8 cellular contexts compared by ENCODE assay signal in the genomic region with DNA sequence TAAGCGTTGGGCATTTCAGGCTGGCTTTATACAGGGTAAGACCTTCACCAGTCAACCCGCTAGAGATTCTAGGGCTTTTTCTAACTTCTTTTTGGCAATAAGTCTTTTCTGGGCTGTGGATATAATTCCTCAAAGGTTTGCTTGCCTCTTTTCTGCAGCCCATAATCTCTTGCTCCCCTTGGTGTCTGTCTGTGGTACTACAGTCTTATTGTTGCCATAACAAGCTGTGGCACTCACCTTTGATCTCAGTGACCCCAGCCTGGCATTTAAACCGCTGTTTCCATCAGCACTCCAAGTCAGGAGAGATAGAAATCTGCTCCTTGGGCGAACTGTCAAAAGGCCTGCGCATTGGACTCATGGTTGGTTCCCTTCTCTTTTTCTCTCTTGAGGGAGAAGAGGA. TPM values are rescaled to one million over a fixed set of nuclear protein-coding genes. Genes with fewer than 3 reads are reported as not detected.
DNase-seq lines count a peak whose midpoint lies in the region; ATAC-seq and TF ChIP-seq lines count a peak whose summit lies in the region.

No MANE protein-coding gene starts in this region.

- no peaks in the 10 kb centered on the region for H3K36me3 ChIP-seq in cardiac muscle cell

- H3K4me3 ChIP-seq in cardiac muscle cell: no peak overlapping the region

- intact Hi-C loops in Right ventricle myocardium inferior (cut with DNase I) (no loop called here), posterior cingulate gyrus (cut with DNase I) (no loop called here)

- no peaks in the 10 kb centered on the region for H3K27me3 ChIP-seq in cardiac muscle cell

- H3K4me1 ChIP-seq in cardiac muscle cell (ENCODE audit: low read depth): no peaks in the 10 kb centered on the region

- no peak overlapping the region for H3K27ac ChIP-seq in cardiac muscle cell

- peak in 1 of 2 donors; percentile 56 for DNase-seq in cardiac muscle cell (ENCODE audit: low read depth in 1 of 2, low spot score in 1 of 2)
- DNase-seq in Right ventricle myocardium inferior (ENCODE audit: missing footprints): no peak
- DNase-seq in M059J (ENCODE audit: low read depth): peak; percentile 30
- peak; percentile 67 for DNase-seq in dermis blood vessel endothelial cell
- peak; percentile 33 for DNase-seq in renal cortical epithelial cell (ENCODE audit: low read depth)
- no peak for DNase-seq in activated effector memory CD4-positive, alpha-beta T cell treated with Interleukin-2 at 50 U/mL for 16 hours
- no peak for DNase-seq in posterior cingulate gyrus
- no peak for DNase-seq in activated CD4-positive, CD25-positive, alpha-beta regulatory T cell treated with anti-CD3 and anti-CD28 coated beads, Interleukin-2, amount 50 U/mL, for 72 hours

- TF ChIP-seq CTCF in cardiac muscle cell (IDR thresholded peaks at IDR 0.05; ENCODE audit: low read depth, low read length): peak; percentile 80

- ATAC-seq in Right ventricle myocardium inferior: no peak

- no peaks in the 10 kb centered on the region for H3K9me3 ChIP-seq in cardiac muscle cell (ENCODE audit: low read depth)

RNA-seq across cellular contexts. Expression of gene MPHOSPH8, which starts 14.5 kb away (rescaled TPM):
- 11.9 and 16.5 TPM in 2 replicates for total RNA-seq in cardiac muscle cell
- 13.7 and 15.1 TPM in 2 replicates for polyA plus RNA-seq in cardiac muscle cell
- total RNA-seq in Right ventricle myocardium inferior: 25.0 TPM
- total RNA-seq in M059J (2014; rRNA removed; shearing (Covaris generic)): 6.6 and 10.3 TPM in 2 replicates
- 15.0 and 18.8 TPM in 2 replicates for total RNA-seq in dermis blood vessel endothelial cell
- 11.8 and 26.7 TPM in 2 replicates for total RNA-seq in renal cortical epithelial cell

RNA-seq across cellular contexts. Expression of gene TPTE2, which starts 57.6 kb away (rescaled TPM):
- total RNA-seq in cardiac muscle cell (0.24 TPM in 1 of 2 replicates, not detected in the other), Right ventricle myocardium inferior (not detected), dermis blood vessel endothelial cell (not detected in 2 replicates), renal cortical epithelial cell (not detected in 2 replicates)
- polyA plus RNA-seq in cardiac muscle cell: 0.17 TPM in 1 of 2 replicates, not detected in the other
- not detected in 2 replicates for total RNA-seq in M059J (2014; rRNA removed; shearing (Covaris generic))

Comparison
In these comparisons a context has a peak if more than half of its experiments do, and no peak if none do; other contexts are left out.
1. DNase-seq: peak in M059J (single experiment), dermis blood vessel endothelial cell (single experiment) and renal cortical epithelial cell (single experiment); none in Right ventricle myocardium inferior (single experiment), activated effector memory CD4-positive, alpha-beta T cell treated with Interleukin-2 at 50 U/mL for 16 hours (single experiment), posterior cingulate gyrus (0 of 10) and activated CD4-positive, CD25-positive, alpha-beta regulatory T cell treated with anti-CD3 and anti-CD28 coated beads, Interleukin-2, amount 50 U/mL, for 72 hours (single experiment).